1 cellular context compared by ENCODE assay signal in the genomic region with DNA sequence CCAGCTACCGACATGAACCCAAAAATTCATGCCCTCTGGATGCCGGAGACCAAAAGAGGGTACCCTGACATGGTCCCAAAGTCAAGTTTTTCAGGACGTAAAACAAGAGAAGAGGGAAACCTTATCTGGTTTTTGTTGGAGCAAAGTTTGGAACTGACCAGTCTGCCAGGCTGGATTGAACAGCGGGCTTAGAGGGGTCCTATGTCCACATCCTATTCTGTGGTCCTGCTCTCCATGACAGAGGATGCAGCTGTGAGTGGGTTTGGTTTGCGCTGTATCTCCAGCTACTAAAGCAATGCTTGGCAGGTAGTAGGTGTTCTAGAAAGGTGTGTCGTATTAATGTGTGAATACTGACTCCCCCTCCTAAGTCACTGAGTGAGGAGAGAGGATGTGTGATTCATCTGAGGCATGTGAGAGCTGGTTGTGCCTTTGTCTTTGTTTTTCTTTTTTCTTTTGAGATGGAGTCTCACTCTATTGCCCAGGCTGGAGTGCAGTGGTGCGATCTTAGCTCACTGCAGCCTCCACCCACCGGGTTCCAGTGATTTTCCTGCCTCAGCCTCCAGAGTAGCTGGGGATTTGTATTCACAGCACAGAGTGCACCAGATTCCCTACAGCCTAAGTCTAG.
TF ChIP-seq lines count a peak whose summit lies in the region.

No MANE protein-coding gene starts in this region.

TF ChIP-seq in HepG2, 621 proteins besides CTCF, POLR2A, EP300 and RAD21:
- TF ChIP-seq ZNF7 (CRISPR knock-in tag; IDR thresholded peaks at IDR 0.05) (no peak), CREB1 (IDR thresholded peaks at IDR 0.05) (no peak), CREB1 (CRISPR knock-in tag; IDR thresholded peaks at IDR 0.05) (no peak), ZKSCAN1 (IDR thresholded peaks at IDR 0.05; ENCODE audit: low read length) (no peak), RBM22 (optimal IDR thresholded peaks at IDR 0.05; ENCODE audit: low read length) (peak; percentile 91), ZNF121 (CRISPR knock-in tag; IDR thresholded peaks at IDR 0.05) (0 out of 2 replicates have a peak, but pooled peaks have one; percentile 8), POLR2G (IDR thresholded peaks at IDR 0.05; ENCODE audit: low read depth, low read length) (peak; percentile 41; the same call in 1 of the 2 replicates)
